ENCODE assay signal across 16 cellular contexts in the genomic region with DNA sequence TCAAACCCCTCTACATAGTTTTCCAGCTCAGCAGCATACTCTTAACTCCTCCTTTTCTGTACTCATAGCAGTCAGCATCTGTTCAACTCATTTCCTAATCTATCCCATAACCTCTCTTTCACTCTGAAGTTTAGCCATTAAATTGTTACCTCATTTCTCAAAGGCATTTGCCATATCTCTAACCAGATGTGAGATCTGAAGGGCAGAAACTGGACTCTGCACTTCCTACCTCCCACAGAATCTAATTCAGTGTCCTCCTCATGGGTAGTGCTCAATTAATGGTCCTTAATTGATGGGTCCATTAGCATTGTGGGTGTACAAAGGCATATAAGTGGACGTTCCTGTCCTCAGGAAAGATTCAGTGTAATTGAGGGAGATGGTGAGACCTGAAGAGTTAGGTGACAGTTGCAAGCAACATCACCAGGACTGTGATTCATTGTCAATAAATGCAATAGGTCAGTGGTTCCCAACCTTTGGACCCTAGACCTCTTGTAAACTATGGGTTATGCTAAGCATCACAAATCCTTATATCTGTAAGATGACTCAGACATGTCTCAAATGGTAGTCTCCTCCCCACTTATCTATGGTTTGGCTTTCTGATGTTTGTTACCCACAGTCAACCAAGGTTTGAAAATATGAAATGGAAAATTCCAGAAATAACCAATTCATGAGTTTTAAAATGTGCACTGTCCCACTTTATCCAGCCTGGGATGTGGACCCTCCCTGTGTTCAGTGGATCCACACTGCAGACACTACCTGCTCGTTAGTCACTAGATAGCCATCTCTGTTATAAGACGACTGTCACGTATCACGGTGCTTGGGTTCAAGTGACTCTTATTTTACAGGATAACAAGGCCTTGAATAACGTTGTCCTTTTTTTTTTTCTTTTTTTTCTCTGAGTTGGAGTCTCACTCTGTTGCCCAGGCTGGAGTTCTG. TPM values are rescaled to one million over a fixed set of nuclear protein-coding genes. Genes with fewer than 3 reads are reported as not detected.
DNase-seq lines count a peak whose midpoint lies in the region; ATAC-seq, FAIRE-seq and TF ChIP-seq lines count a peak whose summit lies in the region.
"Had no signal": no experiment of that assay in that cellular context is flagged by ENCODE, and none has a peak within 500 bp of the region (broad histone marks: within the 10 kb centered on the region; RNA-seq: fewer than 3 reads in every experiment).

No MANE protein-coding gene starts in this region.

- H3K9me3 Mint-ChIP-seq in stimulated activated naive CD8-positive, alpha-beta T cell treated with anti-CD3 and anti-CD28 coated beads, Interleukin-15, amount 100 ng/mL, for 72 hours = no peaks in the 10 kb centered on the region
- no peaks in the 10 kb centered on the region for H3K9me3 Mint-ChIP-seq in activated CD8-positive, alpha-beta T cell treated with anti-CD3 and anti-CD28 coated beads for 36 hours
- H3K9me3 Mint-ChIP-seq: activated naive CD4-positive, alpha-beta T cell treated with anti-CD3 and anti-CD28 coated beads for 36 hours had no signal

- H3K27me3 Mint-ChIP-seq in stimulated activated naive CD8-positive, alpha-beta T cell treated with anti-CD3 and anti-CD28 coated beads, Interleukin-15, amount 100 ng/mL, for 72 hours = peaks cover 5% of the 10 kb centered on the region
- H3K27me3 Mint-ChIP-seq in activated CD8-positive, alpha-beta T cell treated with anti-CD3 and anti-CD28 coated beads for 36 hours = peaks cover 3% of the 10 kb centered on the region

- H2AFZ ChIP-seq in SK-N-SH (ENCODE audit: low read depth) = no peak overlapping the region

- peaks cover 7% of the 10 kb centered on the region; the same call in 1 of the 2 replicates for H3K79me2 ChIP-seq in SK-N-SH (ENCODE audit: insufficient read depth)

- no peaks in the 10 kb centered on the region for H3K36me3 ChIP-seq in SK-N-SH (replicated peaks in 1 of 2; ENCODE audit: control insufficient read depth in 1 of 2, insufficient read depth in 2 of 2, low read length in 1 of 2)
- H3K36me3 ChIP-seq: transverse colon had no signal

- FAIRE-seq in urothelium cell line (lab: Jason Lieb, UNC) = peak; percentile 66
- FAIRE-seq: D721Med had no signal

- WGBS in SK-N-SH (ENCODE audit: low lambda C conversion rate) = 45% methylated on average over 6 of the region's 6 CpGs

- peaks cover 0 to 45% of the 10 kb centered on the region in 2 experiments; a peak in 3 of 4 replicates for H3K4me1 ChIP-seq in SK-N-SH (ENCODE audit: control insufficient read depth in 1 of 2, insufficient read depth in 2 of 2, low read depth in 1 of 2, low read length in 1 of 2)

- no peaks in the 10 kb centered on the region for H3K4me1 Mint-ChIP-seq in stimulated activated naive CD8-positive, alpha-beta T cell treated with anti-CD3 and anti-CD28 coated beads, Interleukin-15, amount 100 ng/mL, for 72 hours
- H3K4me1 Mint-ChIP-seq in activated CD8-positive, alpha-beta T cell treated with anti-CD3 and anti-CD28 coated beads for 36 hours (ENCODE audit: low read depth) = no peaks in the 10 kb centered on the region

- POLR2A ChIA-PET in SK-N-SH (lab: Yijun Ruan, JAX) = no interaction called here
- POLR2A ChIA-PET in activated CD8-positive, alpha-beta T cell treated with anti-CD3 and anti-CD28 coated beads for 36 hours (lab: Charles Lee) = interaction anchor here (0.5 kb wide), 1 partner anchor 328 kb away, joined by 3 read pairs; no protein-coding TSS in a partner anchor

- peak overlapping the region in 1 of 2 experiments; percentile 69; a peak in 3 of 4 replicates for H3K27ac ChIP-seq in SK-N-SH (ENCODE audit: low read depth in 2 of 2, low read length in 1 of 2)
- H3K27ac ChIP-seq: 22Rv1 had no signal

- H3K4me3 Mint-ChIP-seq in stimulated activated naive CD8-positive, alpha-beta T cell treated with anti-CD3 and anti-CD28 coated beads, Interleukin-15, amount 100 ng/mL, for 72 hours = no peak overlapping the region
- no peak overlapping the region for H3K4me3 Mint-ChIP-seq in activated CD8-positive, alpha-beta T cell treated with anti-CD3 and anti-CD28 coated beads for 36 hours
- H3K4me3 Mint-ChIP-seq: activated naive CD4-positive, alpha-beta T cell treated with anti-CD3 and anti-CD28 coated beads for 36 hours had no signal

- H4K20me1 ChIP-seq in SK-N-SH (ENCODE audit: insufficient read depth) = no peaks in the 10 kb centered on the region

- H3K4me3 ChIP-seq in SK-N-SH (ENCODE audit: low read depth in 2 of 2, low read length in 1 of 2) = no peak overlapping the region
- H3K4me3 ChIP-seq in foreskin fibroblast (ENCODE audit: low read depth in 1 of 2, low read length in 2 of 2) = no peak overlapping the region
- H3K4me3 ChIP-seq: transverse colon had no signal

- no peak for DNase-seq in stimulated activated naive CD8-positive, alpha-beta T cell treated with anti-CD3 and anti-CD28 coated beads, Interleukin-15, Interleukin-2, amounts not matched to agents 100 U/mL and 50 U/mL, for 24 hours
- no peak for DNase-seq in stimulated activated naive CD8-positive, alpha-beta T cell treated with anti-CD3 and anti-CD28 coated beads, Interleukin-15, amount 100 ng/mL, for 72 hours
- DNase-seq in SK-N-SH (no peak), foreskin fibroblast (peak; percentile 86 to 89), urothelium cell line (ENCODE audit: low spot score) (no peak), nucleus accumbens (lab: John Stamatoyannopoulos, UW) (no peak)
- DNase-seq in activated CD8-positive, alpha-beta T cell treated with anti-CD3 and anti-CD28 coated beads for 36 hours = no peak
- DNase-seq: activated naive CD4-positive, alpha-beta T cell treated with anti-CD3 and anti-CD28 coated beads for 36 hours; mesendoderm; NCI-H1436; occipital lobe; SHP77 treated with DMSO at 0.1 percent for 48 hours had no signal

- no peaks in the 10 kb centered on the region for H3K9me2 ChIP-seq in SK-N-SH

- no peaks in the 10 kb centered on the region for H3K27me3 ChIP-seq in SK-N-SH (ENCODE audit: insufficient read depth)

- intact Hi-C loops in activated CD8-positive, alpha-beta T cell treated with anti-CD3 and anti-CD28 coated beads for 36 hours (cut with micrococcal nuclease) = no loop called here

- peak; percentile 19 for ATAC-seq in stimulated activated naive CD8-positive, alpha-beta T cell treated with anti-CD3 and anti-CD28 coated beads, Interleukin-15, Interleukin-2, amounts not matched to agents 100 U/mL and 50 U/mL, for 24 hours
- ATAC-seq in stimulated activated naive CD8-positive, alpha-beta T cell treated with anti-CD3 and anti-CD28 coated beads, Interleukin-15, amount 100 ng/mL, for 72 hours = no peak
- no peak for ATAC-seq in activated CD8-positive, alpha-beta T cell treated with anti-CD3 and anti-CD28 coated beads for 36 hours
- ATAC-seq in HG03139 (IDR thresholded peaks at IDR 0.05; ENCODE audit: unreplicated experiment) = no peak

- no peak for TF ChIP-seq EP300 in SK-N-SH (IDR thresholded peaks at IDR 0.05; ENCODE audit: borderline replicate concordance in 1 of 2, low read depth in 1 of 2, low read length in 1 of 2)

- no peak overlapping the region for H3K27ac Mint-ChIP-seq in stimulated activated naive CD8-positive, alpha-beta T cell treated with anti-CD3 and anti-CD28 coated beads, Interleukin-15, amount 100 ng/mL, for 72 hours
- H3K27ac Mint-ChIP-seq in activated CD8-positive, alpha-beta T cell treated with anti-CD3 and anti-CD28 coated beads for 36 hours = no peak overlapping the region
- H3K27ac Mint-ChIP-seq: activated naive CD4-positive, alpha-beta T cell treated with anti-CD3 and anti-CD28 coated beads for 36 hours had no signal

- no peak for TF ChIP-seq CTCF in SK-N-SH (IDR thresholded peaks at IDR 0.05)
- no peak for TF ChIP-seq CTCF in foreskin fibroblast (IDR thresholded peaks at IDR 0.05; ENCODE audit: low read depth, low read length)
- TF ChIP-seq CTCF in activated CD8-positive, alpha-beta T cell treated with anti-CD3 and anti-CD28 coated beads for 36 hours (IDR thresholded peaks at IDR 0.05) = no peak

- H3K36me3 Mint-ChIP-seq in activated CD8-positive, alpha-beta T cell treated with anti-CD3 and anti-CD28 coated beads for 36 hours (ENCODE audit: low read depth) = no peaks in the 10 kb centered on the region

- TF ChIP-seq RAD21 in SK-N-SH (IDR thresholded peaks at IDR 0.05; ENCODE audit: low read length) = no peak

- no peak overlapping the region for H3K9ac ChIP-seq in SK-N-SH

- H3F3A ChIP-seq in SK-N-SH (replicated peaks; ENCODE audit: insufficient read depth) = peaks cover 46% of the 10 kb centered on the region

- peak overlapping the region; percentile 16; the same call in 1 of the 2 replicates for H3K4me2 ChIP-seq in SK-N-SH

- no peaks in the 10 kb centered on the region for H3K9me3 ChIP-seq in SK-N-SH
- H3K9me3 ChIP-seq: transverse colon had no signal

- CTCF ChIA-PET in SK-N-SH (lab: Yijun Ruan, JAX) = interaction anchor here (0.6 to 1.9 kb wide), 4 partner anchors 12 to 66 kb away, joined by 3 to 4 read pairs (median 3); no protein-coding TSS in a partner anchor
- CTCF ChIA-PET in activated CD8-positive, alpha-beta T cell treated with anti-CD3 and anti-CD28 coated beads for 36 hours (lab: Charles Lee) = no interaction called here

TF ChIP-seq in SK-N-SH, 30 proteins besides CTCF, POLR2A, EP300 and RAD21:
- TF ChIP-seq TCF12 (IDR thresholded peaks at IDR 0.05) (peak; percentile 32; the same call in 1 of the 2 replicates), RXRA (IDR thresholded peaks at IDR 0.05; ENCODE audit: borderline replicate concordance, low read depth) (0 out of 2 replicates have a peak, but pooled peaks have one; percentile 12), MEF2A (IDR thresholded peaks at IDR 0.05; ENCODE audit: borderline replicate concordance, low read depth) (no peak), JUND (IDR thresholded peaks at IDR 0.05) (peak; percentile 53; the same call in 1 of the 2 replicates), FOSL2 (IDR thresholded peaks at IDR 0.05; ENCODE audit: borderline replicate concordance, low read depth) (peak; percentile 51; the same call in 1 of the 2 replicates)

RNA-seq across cellular contexts. Expression of a gene that starts 25.0 kb away (rescaled TPM):
- 35.9 and 57.1 TPM in 2 replicates for polyA plus RNA-seq in SK-N-SH (2012; rRNA removed)
- polyA plus RNA-seq in SK-N-SH (2012; cell fraction: cytosol; rRNA removed) = 21.5 and 27.6 TPM in 2 replicates
- 156 and 175 TPM in 2 replicates for polyA plus RNA-seq in SK-N-SH (2012; cell fraction: nucleus; rRNA removed)
- total RNA-seq in activated CD8-positive, alpha-beta T cell treated with anti-CD3 and anti-CD28 coated beads for 36 hours = 1 to 10 TPM; 2.4 to 2.8 TPM

Comparison
In these comparisons a context has a peak if more than half of its experiments do, and no peak if none do; other contexts are left out.
1. DNase-seq: peak in foreskin fibroblast (2 of 2); none in stimulated activated naive CD8-positive, alpha-beta T cell treated with anti-CD3 and anti-CD28 coated beads, Interleukin-15, Interleukin-2, amounts not matched to agents 100 U/mL and 50 U/mL, for 24 hours (single experiment), stimulated activated naive CD8-positive, alpha-beta T cell treated with anti-CD3 and anti-CD28 coated beads, Interleukin-15, amount 100 ng/mL, for 72 hours (0 of 2), SK-N-SH (single experiment), urothelium cell line (single experiment), activated CD8-positive, alpha-beta T cell treated with anti-CD3 and anti-CD28 coated beads for 36 hours (single experiment) and nucleus accumbens (0 of 56).